ENCODE assay signal across 19 cellular contexts in the genomic region with DNA sequence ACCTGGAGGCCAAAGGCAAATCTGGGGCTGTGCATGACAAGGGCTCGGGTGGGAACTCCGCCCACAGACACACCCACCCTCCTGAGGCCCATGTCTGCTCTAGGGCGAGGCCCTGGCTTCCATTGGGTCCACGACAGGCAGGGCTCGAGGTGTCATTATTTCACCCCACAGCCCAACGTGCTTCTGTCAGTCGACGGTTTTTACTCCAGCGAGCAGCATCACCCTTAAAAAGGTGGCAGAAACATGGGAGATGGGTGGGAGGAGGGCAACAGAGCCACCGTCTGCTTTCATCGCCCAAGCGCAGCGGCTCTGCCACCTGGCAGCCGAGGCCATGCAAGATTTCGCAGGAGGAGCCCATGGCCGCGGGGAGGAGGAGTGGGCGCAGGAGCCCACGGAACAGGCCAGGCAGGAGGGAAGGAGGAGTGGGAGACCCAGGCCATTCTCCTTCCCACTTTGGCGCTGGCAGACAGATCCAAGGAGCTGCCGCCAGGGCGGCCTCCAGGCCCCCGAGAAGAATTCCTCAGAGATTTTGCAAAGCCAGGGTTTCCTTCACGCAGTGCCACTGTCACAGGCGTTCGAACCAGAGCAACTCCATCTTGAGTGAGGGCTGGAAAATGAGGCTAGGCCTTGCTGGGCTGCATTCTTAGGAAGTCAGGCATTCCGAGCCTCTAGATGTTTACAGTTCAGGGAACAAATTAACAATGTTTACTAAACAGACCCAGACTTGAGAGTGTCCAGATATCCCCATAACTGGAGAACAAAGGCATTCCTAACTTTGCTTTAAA. TPM values are rescaled to one million over a fixed set of nuclear protein-coding genes. Genes with fewer than 3 reads are reported as not detected.
DNase-seq lines count a peak whose midpoint lies in the region; ATAC-seq, FAIRE-seq and TF ChIP-seq lines count a peak whose summit lies in the region.
"Had no signal": no experiment of that assay in that cellular context is flagged by ENCODE, and none has a peak within 500 bp of the region (broad histone marks: within the 10 kb centered on the region; RNA-seq: fewer than 3 reads in every experiment).

No MANE protein-coding gene starts in this region.

- no peaks in the 10 kb centered on the region for H3K79me2 ChIP-seq in H1 (ENCODE audit: control insufficient read depth in 1 of 2, insufficient read depth in 2 of 2, low read length in 2 of 2)

- H4K8ac ChIP-seq in H1 (ENCODE audit: extremely low read depth, insufficient read depth, low read length), result no peak overlapping the region

- H4K5ac ChIP-seq in H1 (ENCODE audit: insufficient read length, low read depth, low read length), result no peak overlapping the region

- H3K9me3 Mint-ChIP-seq in HFFc6, result no peaks in the 10 kb centered on the region
- H3K9me3 Mint-ChIP-seq: CD4-positive, CD25-positive, alpha-beta regulatory T cell had no signal

- TF ChIP-seq CTCF in H1 (IDR thresholded peaks at IDR 0.05; ENCODE audit: control extremely low read depth in 1 of 3, insufficient read depth in 1 of 3, low read depth in 1 of 3, low read length in 3 of 3) (peak in 2 of 3 experiments; percentile 26 to 35; a peak in 3 of 4 replicates), lower lobe of right lung (IDR thresholded peaks at IDR 0.05) (no peak), HFFc6 (IDR thresholded peaks at IDR 0.05) (no peak)

- H3K36me3 Mint-ChIP-seq in HFFc6 (ENCODE audit: low read depth), result no peaks in the 10 kb centered on the region
- H3K36me3 Mint-ChIP-seq: CD4-positive, CD25-positive, alpha-beta regulatory T cell had no signal

- no peaks in the 10 kb centered on the region for H3K23me2 ChIP-seq in H1 (ENCODE audit: low read depth, low read length)

- H3K4me3 ChIP-seq in H7 (ENCODE audit: insufficient read depth, low read depth, low read length) (no peak overlapping the region), H1 (ENCODE audit: extremely low read depth in 1 of 4, insufficient read depth in 2 of 4, low read depth in 3 of 4, low read length in 4 of 4) (no peak overlapping the region), lower lobe of right lung (no peak overlapping the region)
- H3K4me3 ChIP-seq: Peyer's patch had no signal

- no peak overlapping the region for H3K9ac ChIP-seq in H1 (replicated peaks in 1 of 4; ENCODE audit: extremely low read depth in 1 of 4, low read depth in 3 of 4, low read length in 3 of 4)

- no peak for TF ChIP-seq POLR2A in H1 (IDR thresholded peaks at IDR 0.05; ENCODE audit: control extremely low read depth in 1 of 2, low read depth in 2 of 2, low read length in 2 of 2)

- intact Hi-C loops in lower lobe of right lung (cut with DNase I) (no loop called here), sciatic nerve (cut with DNase I) (no loop called here), left colon (cut with DNase I, micrococcal nuclease) (no loop called here)

- peak overlapping the region; percentile 72; the same call in 1 of the 2 replicates for H2BK12ac ChIP-seq in H1 (ENCODE audit: low read depth, low read length)

- H3K36me3 ChIP-seq in H7 (replicated peaks; ENCODE audit: control insufficient read depth, insufficient read depth, low read length) (no peaks in the 10 kb centered on the region), H1 (ENCODE audit: control insufficient read depth in 2 of 4, insufficient read depth in 4 of 4, low read length in 3 of 4) (no peaks in the 10 kb centered on the region), lower lobe of right lung (no peaks in the 10 kb centered on the region)
- H3K36me3 ChIP-seq: Peyer's patch had no signal

- TF ChIP-seq RAD21 in H1 (IDR thresholded peaks at IDR 0.05 in 1 of 2, conservative IDR thresholded peaks at IDR 0.05 in 1 of 2; ENCODE audit: low read depth in 2 of 2, low read length in 2 of 2), result peak in 1 of 2 experiments; percentile 31; a peak in 1 of 4 replicates

- no peak overlapping the region for H3K23ac ChIP-seq in H1 (ENCODE audit: insufficient read length)

- H3K9me3 ChIP-seq in H1 (ENCODE audit: insufficient read depth in 2 of 2, low read depth in 1 of 2, low read length in 1 of 2) (no peaks in the 10 kb centered on the region), lower lobe of right lung (no peaks in the 10 kb centered on the region)
- H3K9me3 ChIP-seq: Peyer's patch had no signal

- H3K27me3 ChIP-seq in H7 (ENCODE audit: control insufficient read depth, insufficient read depth, low read length) (no peaks in the 10 kb centered on the region; the same call in 1 of the 2 replicates), H1 (replicated peaks in 1 of 4; ENCODE audit: control insufficient read depth in 3 of 4, extremely low read depth in 1 of 4, insufficient read depth in 3 of 4, low read length in 3 of 4) (peaks cover 0 to 6% (median 0%) of the 10 kb centered on the region in 4 experiments; a peak in 3 of 7 replicates), lower lobe of right lung (ENCODE audit: low read depth) (peaks cover 13% of the 10 kb centered on the region)
- H3K27me3 ChIP-seq: Peyer's patch had no signal

- no peak overlapping the region for H3K4me3 Mint-ChIP-seq in HFFc6
- H3K4me3 Mint-ChIP-seq: CD4-positive, CD25-positive, alpha-beta regulatory T cell had no signal

- TF ChIP-seq EP300 in H1 (IDR thresholded peaks at IDR 0.05; ENCODE audit: borderline replicate concordance in 1 of 2, low read depth in 2 of 2, low read length in 2 of 2), result no peak

- H2AK5ac ChIP-seq in H1 (ENCODE audit: low read depth, low read length), result peak overlapping the region; percentile 68

- POLR2A ChIA-PET in H1 (lab: Charles Lee; ENCODE audit: partially characterized antibody), result interaction anchor here (0.5 kb wide), 1 partner anchor 687 kb away, joined by 4 read pairs; no protein-coding TSS in a partner anchor

- no peak overlapping the region for H3K4ac ChIP-seq in H1 (replicated peaks; ENCODE audit: insufficient read length, low read depth, low read length)

- no peak overlapping the region for H2AFZ ChIP-seq in H1 (ENCODE audit: low read length)

- no peak overlapping the region for H3K56ac ChIP-seq in H1 (replicated peaks; ENCODE audit: insufficient read length, low read depth, low read length)

- no peak for FAIRE-seq in H1 (lab: Jason Lieb, UNC)
- FAIRE-seq: G401.6, GM12891 had no signal

- no peaks in the 10 kb centered on the region for H4K20me1 ChIP-seq in H1 (replicated peaks in 1 of 2; ENCODE audit: control insufficient read depth in 1 of 2, insufficient read depth in 2 of 2, low read length in 2 of 2)

- H2BK20ac ChIP-seq in H1 (ENCODE audit: low read length), result no peak overlapping the region

- H3K4me1 ChIP-seq in H1 (replicated peaks in 1 of 4; ENCODE audit: control insufficient read depth in 3 of 4, insufficient read depth in 4 of 4, low read length in 3 of 4) (peaks cover 0 to 14% (median 8%) of the 10 kb centered on the region in 4 experiments; a peak in 6 of 7 replicates), lower lobe of right lung (peaks cover 6% of the 10 kb centered on the region)

- 86% methylated on average over 24 of the region's 27 CpGs; no CpG with 5 or more reads in 1 of the 2 experiments for WGBS in H1 (ENCODE audit: extremely low coverage in 1 of 2, insufficient coverage in 1 of 2, insufficient read length in 1 of 2, insufficient replicate concordance in 2 of 2, low coverage in 1 of 2, low lambda C conversion rate in 2 of 2, missing lambda C conversion rate in 1 of 2), 2 experiments

- H3K27ac ChIP-seq in H1 (ENCODE audit: low read depth, low read length), result no peak overlapping the region
- H3K27ac ChIP-seq in lower lobe of right lung, result no peak overlapping the region
- H3K27ac ChIP-seq: Peyer's patch had no signal

- no peak overlapping the region for H3K27ac Mint-ChIP-seq in HFFc6
- H3K27ac Mint-ChIP-seq: CD4-positive, CD25-positive, alpha-beta regulatory T cell had no signal

- CTCF ChIA-PET in H1 (lab: Charles Lee; ENCODE audit: partially characterized antibody), result interaction anchor here (0.6 to 1.9 kb wide), 8 partner anchors 9 to 201 kb away, joined by 3 to 6 read pairs (median 4); no protein-coding TSS in a partner anchor

- DNase-seq in H7, result peak; percentile 77
- DNase-seq in H1 (ENCODE audit: low read depth in 1 of 2, low spot score in 2 of 2), result peak in 1 of 2 experiments; percentile 56
- peak; percentile 30 for DNase-seq in lower lobe of right lung
- peak; percentile 40 for DNase-seq in sciatic nerve (ENCODE audit: low spot score)
- no peak for DNase-seq in left colon
- DNase-seq in DMS153 treated with DMSO at 0.1 percent for 48 hours (lab: John Stamatoyannopoulos, UW; ENCODE audit: unreplicated experiment), result no peak
- no peak for DNase-seq in HFFc6
- DNase-seq: AML-193; Calu3; CD4-positive, CD25-positive, alpha-beta regulatory T cell; DMS79; NCI-H1417; NCI-H1930; NCI-H2171; Peyer's patch; Right ventricle myocardium superior had no signal

- H2BK15ac ChIP-seq in H1 (ENCODE audit: low read length), result peak overlapping the region; percentile 95; the same call in 1 of the 2 replicates

- H3K4me1 Mint-ChIP-seq in HFFc6 (ENCODE audit: low read depth), result no peaks in the 10 kb centered on the region

- H2BK5ac ChIP-seq in H1 (ENCODE audit: low read depth, low read length), result no peak overlapping the region

- H4K91ac ChIP-seq in H1 (replicated peaks; ENCODE audit: insufficient read length, low read length), result no peak overlapping the region

- no peak overlapping the region for H3K4me2 ChIP-seq in H1 (ENCODE audit: insufficient read depth in 1 of 2, low read depth in 2 of 2, low read length in 2 of 2)

- peaks cover 30% of the 10 kb centered on the region for H3K27me3 Mint-ChIP-seq in HFFc6 (ENCODE audit: insufficient read depth)

- H3K14ac ChIP-seq in H1 (ENCODE audit: insufficient read length), result no peak overlapping the region

- 0 out of 2 replicates have a peak overlapping the region, but pooled peaks have one; percentile 55 for H3K18ac ChIP-seq in H1 (ENCODE audit: extremely low read depth, low read length)

- no peaks in the 10 kb centered on the region for H3K79me1 ChIP-seq in H1 (ENCODE audit: low read depth, low read length)

- ATAC-seq in lower lobe of right lung (no peak), sciatic nerve (no peak), left colon (no peak), HG02884 (IDR thresholded peaks at IDR 0.05; ENCODE audit: unreplicated experiment) (no peak)

- H2BK120ac ChIP-seq in H1 (replicated peaks; ENCODE audit: low read depth, low read length), result no peak overlapping the region

RNA-seq across cellular contexts. Expression of a gene that starts 49.3 kb away (rescaled TPM):
- total RNA-seq in H7 (2014; rRNA removed; shearing (Covaris generic)), result 19.2 and 25.8 TPM in 2 replicates
- total RNA-seq in H1 (2021; fragmentation: NEBNext Ultra II Directional; extraction: Animal tissue kit (Norgen Biotek cat#: 25700)), result 31.7 and 35.8 TPM in 2 replicates
- polyA plus RNA-seq in H1 (2011; rRNA removed), result 27.0 and 38.0 TPM in 2 replicates
- 33.1 TPM for polyA plus RNA-seq in H1 (2011; cell fraction: cytosol; rRNA removed)
- polyA plus RNA-seq in H1 (2011; cell fraction: nucleus; rRNA removed), result 51.5 TPM
- polyA plus RNA-seq in H1 (2012, experiment 1 of 2), result 19.6 to 23.2 TPM (median 21.4 TPM) in 4 replicates
- 3.8 TPM for polyA plus RNA-seq in H1 (2012, experiment 2 of 2)
- 14.6 TPM for polyA plus RNA-seq in H1 (2013, experiment 1 of 2)
- 16.1 TPM for polyA plus RNA-seq in H1 (2013, experiment 2 of 2)
- 46.5 and 47.2 TPM in 2 replicates for polyA minus RNA-seq in H1 (2011; rRNA and poly(A)+ RNA removed)
- polyA minus RNA-seq in H1 (2011; cell fraction: cytosol; rRNA and poly(A)+ RNA removed), result 17.2 TPM
- 79.7 TPM for polyA minus RNA-seq in H1 (2011; cell fraction: nucleus; rRNA and poly(A)+ RNA removed)
- total RNA-seq in lower lobe of right lung, result 34.5 TPM
- 48.9 TPM for total RNA-seq in sciatic nerve
- total RNA-seq in left colon, result 10 to 100 TPM; 21.5 to 27.3 TPM
- 10 to 100 TPM; 16.5 to 28.5 (median 25.6) TPM for total RNA-seq in HFFc6 (2021; fragmentation: NEBNext Ultra II Directional; extraction: Animal tissue kit (Norgen Biotek cat#: 25700))

RNA-seq across cellular contexts. Expression of a gene that starts 52.6 kb away (rescaled TPM):
- 9.9 and 14.7 TPM in 2 replicates for total RNA-seq in H7 (2014; rRNA removed; shearing (Covaris generic))
- 72.9 and 78.5 TPM in 2 replicates for total RNA-seq in H1 (2021; fragmentation: NEBNext Ultra II Directional; extraction: Animal tissue kit (Norgen Biotek cat#: 25700))
- 28.8 and 30.7 TPM in 2 replicates for polyA plus RNA-seq in H1 (2011; rRNA removed)
- polyA plus RNA-seq in H1 (2011; cell fraction: cytosol; rRNA removed), result 14.9 TPM
- polyA plus RNA-seq in H1 (2011; cell fraction: nucleus; rRNA removed), result 83.2 TPM
- 31.1 to 42.5 TPM (median 35.7 TPM) in 4 replicates for polyA plus RNA-seq in H1 (2012, experiment 1 of 2)
- polyA plus RNA-seq in H1 (2012, experiment 2 of 2), result 4.6 TPM
- 30.6 TPM for polyA plus RNA-seq in H1 (2013, experiment 1 of 2)
- polyA plus RNA-seq in H1 (2013, experiment 2 of 2), result 28.1 TPM
- 35.6 and 46.4 TPM in 2 replicates for polyA minus RNA-seq in H1 (2011; rRNA and poly(A)+ RNA removed)
- 49.0 TPM for polyA minus RNA-seq in H1 (2011; cell fraction: cytosol; rRNA and poly(A)+ RNA removed)
- 68.1 TPM for polyA minus RNA-seq in H1 (2011; cell fraction: nucleus; rRNA and poly(A)+ RNA removed)
- total RNA-seq in lower lobe of right lung, result 281 TPM
- 75.6 TPM for total RNA-seq in sciatic nerve
- 10 to 100 TPM; 12.4 to 22.7 TPM for total RNA-seq in left colon
- total RNA-seq in HFFc6 (2021; fragmentation: NEBNext Ultra II Directional; extraction: Animal tissue kit (Norgen Biotek cat#: 25700)), result 10 to 100 TPM in 2 of 6 experiments, 1 to 10 TPM in 4; 4.3 to 29.9 (median 6.5) TPM

Comparison
In these comparisons a context has a peak if more than half of its experiments do, and no peak if none do; other contexts are left out.
1. DNase-seq: peak in H7 (single experiment), lower lobe of right lung (single experiment) and sciatic nerve (single experiment); none in left colon (0 of 2), DMS153 treated with DMSO at 0.1 percent for 48 hours (single experiment) and HFFc6 (single experiment).
2. CTCF ChIP-seq: peak in H1 (2 of 3); none in lower lobe of right lung (single experiment) and HFFc6 (single experiment).